Comparison of ENCODE assay signal across 8 cellular contexts in genomic region chr17:29613371-29613837, GRCh38. TPM values are rescaled to one million over a fixed set of nuclear protein-coding genes. Genes with fewer than 3 reads are reported as not detected.
DNase-seq lines count a peak whose midpoint lies in the region; ATAC-seq and TF ChIP-seq lines count a peak whose summit lies in the region.

No MANE protein-coding gene starts in this region.

- peaks cover 29% of the 10 kb centered on the region for H3K4me1 Mint-ChIP-seq in T-helper 2 cell treated with Interferon-gamma antibody and Interleukin-4, amounts not matched to agents 5 μg/mL and 100 μg/mL, for 36 hours (ENCODE audit: low read depth)

- no peaks in the 10 kb centered on the region for H3K4me1 ChIP-seq in aorta (ENCODE audit: control insufficient read depth in 1 of 2, insufficient read depth in 2 of 2, low read length in 2 of 2)

- H3K9me3 Mint-ChIP-seq in T-helper 2 cell treated with Interferon-gamma antibody and Interleukin-4, amounts not matched to agents 5 μg/mL and 100 μg/mL, for 36 hours = no peaks in the 10 kb centered on the region

- peak; percentile 75 for ATAC-seq in sciatic nerve
- ATAC-seq in aorta (ENCODE audit: low FRiP score) = peak; percentile 83
- ATAC-seq in GM19397 (IDR thresholded peaks at IDR 0.05; ENCODE audit: unreplicated experiment) = no peak
- no peak for ATAC-seq in HG03460 (IDR thresholded peaks at IDR 0.05; ENCODE audit: unreplicated experiment)

- TF ChIP-seq CTCF in GM12875 (IDR thresholded peaks at IDR 0.05; ENCODE audit: borderline replicate concordance, insufficient read depth, low read depth, low read length) = peak; percentile 94

- DNase-seq in T-helper 2 cell treated with Interferon-gamma antibody and Interleukin-4, amounts not matched to agents 5 μg/mL and 100 μg/mL, for 36 hours (ENCODE audit: low spot score) = peak; percentile 93
- peak; percentile 89 for DNase-seq in astrocyte of the hippocampus (ENCODE audit: low read depth, low spot score)
- peak; percentile 98 for DNase-seq in sciatic nerve (ENCODE audit: low spot score)
- peak; percentile 96 to 99 for DNase-seq in aorta

- H3K27ac Mint-ChIP-seq in T-helper 2 cell treated with Interferon-gamma antibody and Interleukin-4, amounts not matched to agents 5 μg/mL and 100 μg/mL, for 36 hours = no peak overlapping the region

- no peaks in the 10 kb centered on the region for H3K36me3 ChIP-seq in aorta (ENCODE audit: control insufficient read depth in 1 of 2, insufficient read depth in 2 of 2, low read length in 1 of 2)

- no peaks in the 10 kb centered on the region for H3K27me3 ChIP-seq in aorta (ENCODE audit: control insufficient read depth in 1 of 2, insufficient read depth in 2 of 2, low read length in 1 of 2)

- peaks cover 10% of the 10 kb centered on the region for H3K27me3 Mint-ChIP-seq in T-helper 2 cell treated with Interferon-gamma antibody and Interleukin-4, amounts not matched to agents 5 μg/mL and 100 μg/mL, for 36 hours (ENCODE audit: low read depth)

- H3K27ac ChIP-seq in aorta (ENCODE audit: low read depth in 1 of 2, low read length in 2 of 2) = no peak overlapping the region

- no peaks in the 10 kb centered on the region for H3K9me3 ChIP-seq in aorta (ENCODE audit: control insufficient read depth, low read length)

- H3K4me3 ChIP-seq in GM12875 (ENCODE audit: low read depth, low read length) (peak overlapping the region; percentile 44), iPS-11a (ENCODE audit: low read depth, low read length) (peak overlapping the region; percentile 20), aorta (ENCODE audit: low read length in 2 of 2) (no peak overlapping the region)

- peak overlapping the region; percentile 71 for H3K4me3 Mint-ChIP-seq in T-helper 2 cell treated with Interferon-gamma antibody and Interleukin-4, amounts not matched to agents 5 μg/mL and 100 μg/mL, for 36 hours

- intact Hi-C loops in sciatic nerve (cut with DNase I) (no loop called here), aorta (cut with DNase I) (no loop called here)

- WGBS in aorta, 2 donors = 1% methylated on average over 22 to 47 of the region's 47 CpGs

- no peaks in the 10 kb centered on the region for H3K36me3 Mint-ChIP-seq in T-helper 2 cell treated with Interferon-gamma antibody and Interleukin-4, amounts not matched to agents 5 μg/mL and 100 μg/mL, for 36 hours (ENCODE audit: low read depth)

RNA-seq across cellular contexts. Expression of gene CORO6, which starts 9.3 kb away (rescaled TPM):
- total RNA-seq in sciatic nerve = 21.5 TPM
- total RNA-seq in aorta = 10 to 100 TPM in 1 of 2 donors, 1 to 10 TPM in 1; 9.9 to 12.3 TPM
- polyA plus RNA-seq in aorta = 10 to 100 TPM in 1 of 2 donors, 1 to 10 TPM in 1; 2.9 to 51.6 TPM

RNA-seq across cellular contexts. Expression of gene ANKRD13B, which starts 20.5 kb away (rescaled TPM):
- total RNA-seq in sciatic nerve (22.4 TPM), aorta (10 to 100 TPM in 1 of 2 donors, 1 to 10 TPM in 1; 5.7 to 19.7 TPM)
- polyA plus RNA-seq in aorta = 10 to 100 TPM in 1 of 2 donors, under 1 TPM in 1; 0.88 to 10.1 TPM

RNA-seq across cellular contexts. Expression of gene GIT1, which starts 24.0 kb away (rescaled TPM):
- 93.8 TPM for total RNA-seq in sciatic nerve
- total RNA-seq in aorta = 10 to 100 TPM; 38.5 to 47.0 TPM
- polyA plus RNA-seq in aorta = 10 to 100 TPM in 1 of 2 donors, 1 to 10 TPM in 1; 8.1 to 27.6 TPM

RNA-seq across cellular contexts. Expression of gene TP53I13, which starts 44.9 kb away (rescaled TPM):
- total RNA-seq in sciatic nerve (39.9 TPM), aorta (10 to 100 TPM; 31.7 to 34.4 TPM)
- polyA plus RNA-seq in aorta = 100 to 1,000 TPM in 1 of 2 donors, 10 to 100 TPM in 1; 18.4 to 122 TPM

RNA-seq across cellular contexts. Expression of gene ABHD15, which starts 46.6 kb away (rescaled TPM):
- total RNA-seq in sciatic nerve (11.1 TPM), aorta (1 to 10 TPM; 6.2 to 9.8 TPM)
- 1 to 10 TPM; 2.8 to 3.0 TPM for polyA plus RNA-seq in aorta

Comparison
In these comparisons a context has a peak if more than half of its experiments do, and no peak if none do; other contexts are left out.
1. H3K4me3 ChIP-seq: peak in GM12875 (single experiment) and iPS-11a (single experiment); none in aorta (0 of 2).
2. ATAC-seq: peak in sciatic nerve (single experiment) and aorta (single experiment); none in GM19397 (single experiment) and HG03460 (single experiment).
3. Peak in every context shown above with its lines, with median percentiles within 50 percentile points of each other: DNase-seq.